In genomic region chrX:118540342-118540741, GRCh38 we compare ENCODE assay signal across 28 cellular contexts.
"Had no signal": no experiment of that assay in that cellular context is flagged by ENCODE, and none has a peak within 500 bp of the region (broad histone marks: within the 10 kb centered on the region; RNA-seq: fewer than 3 reads in every experiment).

No MANE protein-coding gene starts in this region.

- H3K27me3 ChIP-seq: neural progenitor cell, ovary, right lobe of liver, sigmoid colon, stomach, thyroid gland, tibial nerve, upper lobe of left lung, vagina had no signal

- H3K9me3 ChIP-seq: ovary, psoas muscle, right lobe of liver, sigmoid colon, stomach, thoracic aorta, thyroid gland, upper lobe of left lung, vagina had no signal

- H3K9ac ChIP-seq: neural progenitor cell, parathyroid adenoma had no signal

- H3K27ac ChIP-seq: neural progenitor cell, ovary, parathyroid adenoma, psoas muscle, right lobe of liver, sigmoid colon, stomach, thoracic aorta, thyroid gland, tibial nerve, upper lobe of left lung, vagina had no signal

- H3K4me2 ChIP-seq: neural progenitor cell had no signal

- H3K9me3 Mint-ChIP-seq: stimulated activated effector memory CD8-positive, alpha-beta T cell treated with anti-CD3 and anti-CD28 coated beads, Interleukin-12 subunit alpha, Interleukin-12 subunit beta, amount 100 ng/mL, for 72 hours; stimulated activated naive B cell treated with anti-CD40 and anti-IgM and Interleukin-4, amounts not matched to agents 10 μg/mL and 1 μg/mL and 100 μg/mL, for 72 hours; stimulated activated naive CD8-positive, alpha-beta T cell treated with anti-CD3 and anti-CD28 coated beads, Interleukin-15, Interleukin-2, amounts not matched to agents 100 ng/mL and 50 ng/mL, for 24 hours had no signal

- FAIRE-seq: small intestine, urothelium cell line had no signal

- H3K4me3 Mint-ChIP-seq: nephron; neural progenitor cell; stimulated activated naive CD8-positive, alpha-beta T cell treated with anti-CD3 and anti-CD28 coated beads, Interleukin-15, Interleukin-2, amounts not matched to agents 100 ng/mL and 50 ng/mL, for 24 hours had no signal

- H3K27me3 Mint-ChIP-seq: progenitor cell of endocrine pancreas; stimulated activated naive B cell treated with anti-CD40 and anti-IgM and Interleukin-4, amounts not matched to agents 10 μg/mL and 1 μg/mL and 100 μg/mL, for 72 hours; stimulated activated naive CD8-positive, alpha-beta T cell treated with anti-CD3 and anti-CD28 coated beads, Interleukin-15, Interleukin-2, amounts not matched to agents 100 ng/mL and 50 ng/mL, for 24 hours had no signal

- H3K36me3 ChIP-seq: neural progenitor cell, ovary, right lobe of liver, thoracic aorta, thyroid gland, upper lobe of left lung, vagina had no signal

- H3K79me2 ChIP-seq: parathyroid adenoma had no signal

- H3K4me1 ChIP-seq: parathyroid adenoma, psoas muscle, right lobe of liver had no signal

- ATAC-seq: psoas muscle; right cardiac atrium; right lobe of liver; stimulated activated effector memory CD8-positive, alpha-beta T cell treated with anti-CD3 and anti-CD28 coated beads, Interleukin-12 subunit alpha, Interleukin-12 subunit beta, amount 100 ng/mL, for 72 hours; stimulated activated naive B cell treated with anti-CD40 and anti-IgM and Interleukin-4, amounts not matched to agents 10 μg/mL and 1 μg/mL and 100 μg/mL, for 72 hours had no signal

- DNase-seq: occipital lobe; ovary; posterior cingulate gyrus; psoas muscle; right cardiac atrium; right lobe of liver; sigmoid colon; small intestine; stimulated activated CD4-positive, alpha-beta T cell treated with anti-CD3 and anti-CD28 coated beads, Interleukin-15, amount 100 ng/mL, for 24 hours; stimulated activated CD4-positive, alpha-beta T cell treated with anti-CD3 and anti-CD28 coated beads, Interleukin-2, amount 100 ng/mL, for 24 hours; stimulated activated CD4-positive, alpha-beta T cell treated with anti-CD3 and anti-CD28 coated beads, Interleukin-2, amount 100 ng/mL, for 48 hours; stimulated activated CD4-positive, alpha-beta T cell treated with anti-CD3 and anti-CD28 coated beads, Interleukin-4, amount 100 ng/mL, for 24 hours; stimulated activated naive B cell treated with anti-CD40 and anti-IgM and Interleukin-4, amounts not matched to agents 10 μg/mL and 1 μg/mL and 100 μg/mL, for 72 hours; stimulated activated naive CD4-positive, alpha-beta T cell treated with Interleukin-2 at 50 U/mL for 16 hours; stomach; thyroid gland; trophoblast cell; upper lobe of left lung had no signal

- H3K27ac Mint-ChIP-seq: nephron, neural progenitor cell, progenitor cell of endocrine pancreas had no signal

- H2AFZ ChIP-seq: neural progenitor cell, parathyroid adenoma had no signal

- H3K4me3 ChIP-seq: neural progenitor cell, ovary, psoas muscle, right lobe of liver, sigmoid colon, stomach, thoracic aorta, thyroid gland, tibial nerve, upper lobe of left lung, vagina had no signal
